Comparison of ENCODE assay signal across 12 cellular contexts in the genomic region with DNA sequence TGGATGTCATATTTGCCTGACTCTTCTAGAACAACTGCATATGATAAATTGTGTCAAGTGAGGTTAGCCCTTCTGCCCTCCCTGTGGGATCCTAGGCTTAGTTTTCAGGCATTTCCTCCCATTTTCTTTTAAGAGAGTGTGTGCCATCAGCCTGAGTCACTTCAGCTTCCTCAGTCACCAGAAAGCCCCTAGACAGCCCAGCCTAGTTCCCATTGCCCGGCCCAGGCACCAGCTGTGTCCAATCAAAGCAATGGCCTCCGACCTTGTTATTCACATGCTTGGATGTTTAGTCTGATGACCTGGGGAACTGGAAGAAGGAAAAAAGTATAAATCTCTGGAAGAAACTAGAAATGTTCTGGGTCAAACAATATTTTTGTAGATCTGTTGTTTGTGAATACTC.
DNase-seq lines count a peak whose midpoint lies in the region; ATAC-seq, FAIRE-seq and TF ChIP-seq lines count a peak whose summit lies in the region.
"Had no signal": no experiment of that assay in that cellular context is flagged by ENCODE, and none has a peak within 500 bp of the region (broad histone marks: within the 10 kb centered on the region; RNA-seq: fewer than 3 reads in every experiment).

No MANE protein-coding gene starts in this region.

- H3K27ac ChIP-seq in right atrium auricular region, result no peak overlapping the region
- H3K27ac ChIP-seq in uterus, result peak overlapping the region in 1 of 2 donors; percentile 25

- TF ChIP-seq CTCF in right atrium auricular region (IDR thresholded peaks at IDR 0.05) (no peak), bronchial epithelial cell (IDR thresholded peaks at IDR 0.05; ENCODE audit: insufficient read depth, low read length, severe bottlenecking) (no peak), uterus (IDR thresholded peaks at IDR 0.05) (no peak)

- peaks cover 8% of the 10 kb centered on the region for H3K27me3 Mint-ChIP-seq in activated naive CD4-positive, alpha-beta T cell treated with anti-CD3 and anti-CD28 coated beads, Interleukin-2, amount 10 ng/mL, durations not matched to agents 7 days and 5 days

- H3K27me3 ChIP-seq in right atrium auricular region (no peaks in the 10 kb centered on the region), bronchial epithelial cell (ENCODE audit: control insufficient read depth, insufficient read depth, low read length) (no peaks in the 10 kb centered on the region), uterus (no peaks in the 10 kb centered on the region)

- CTCF ChIA-PET in activated naive CD4-positive, alpha-beta T cell treated with anti-CD3 and anti-CD28 coated beads, Interleukin-2, amount 10 ng/mL, durations not matched to agents 7 days and 5 days (lab: Charles Lee), result no interaction called here

- H3K36me3 ChIP-seq in right atrium auricular region (no peaks in the 10 kb centered on the region), bronchial epithelial cell (ENCODE audit: control insufficient read depth, insufficient read depth, low read length) (no peaks in the 10 kb centered on the region), uterus (no peaks in the 10 kb centered on the region)

- H3K4me1 ChIP-seq in right atrium auricular region, result no peaks in the 10 kb centered on the region
- no peaks in the 10 kb centered on the region for H3K4me1 ChIP-seq in uterus

- no peak overlapping the region for H3K27ac Mint-ChIP-seq in activated naive CD4-positive, alpha-beta T cell treated with anti-CD3 and anti-CD28 coated beads, Interleukin-2, amount 10 ng/mL, durations not matched to agents 7 days and 5 days
- H3K27ac Mint-ChIP-seq: IgD-negative memory B cell, T-cell had no signal

- H3K4me3 Mint-ChIP-seq in activated naive CD4-positive, alpha-beta T cell treated with anti-CD3 and anti-CD28 coated beads, Interleukin-2, amount 10 ng/mL, durations not matched to agents 7 days and 5 days, result no peak overlapping the region
- H3K4me3 Mint-ChIP-seq: T-cell had no signal

- DNase-seq in Right ventricle myocardium inferior (ENCODE audit: missing footprints), result no peak
- no peak for DNase-seq in right atrium auricular region (ENCODE audit: low spot score)
- DNase-seq in bronchial epithelial cell (ENCODE audit: low read depth), result peak; percentile 30
- DNase-seq in kidney glomerular epithelial cell (lab: John Stamatoyannopoulos, UW), result peak; percentile 23
- peak; percentile 65 to 68 for DNase-seq in uterus
- no peak for DNase-seq in activated naive CD4-positive, alpha-beta T cell treated with anti-CD3 and anti-CD28 coated beads, Interleukin-2, amount 10 ng/mL, durations not matched to agents 7 days and 5 days
- no peak for DNase-seq in NCI-H1417 treated with DMSO at 0.1 percent for 48 hours (lab: John Stamatoyannopoulos, UW)
- DNase-seq: T-cell had no signal

- no peak for TF ChIP-seq POLR2A in uterus (IDR thresholded peaks at IDR 0.05)

- no peak for FAIRE-seq in bronchial epithelial cell (lab: Jason Lieb, UNC)
- FAIRE-seq: A204.1, colon had no signal

- intact Hi-C loops in Right ventricle myocardium inferior (cut with DNase I) (no loop called here), uterus (cut with DNase I; ENCODE audit: low total_unique reads) (no loop called here)

- H3K4me1 Mint-ChIP-seq in activated naive CD4-positive, alpha-beta T cell treated with anti-CD3 and anti-CD28 coated beads, Interleukin-2, amount 10 ng/mL, durations not matched to agents 7 days and 5 days, result no peaks in the 10 kb centered on the region
- H3K4me1 Mint-ChIP-seq: IgD-negative memory B cell, T-cell had no signal

- peak; percentile 39 for ATAC-seq in Right ventricle myocardium inferior
- no peak for ATAC-seq in HG03097 (IDR thresholded peaks at IDR 0.05; ENCODE audit: low FRiP score, unreplicated experiment)
- ATAC-seq: T-cell had no signal

- no peaks in the 10 kb centered on the region for H3K9me3 Mint-ChIP-seq in activated naive CD4-positive, alpha-beta T cell treated with anti-CD3 and anti-CD28 coated beads, Interleukin-2, amount 10 ng/mL, durations not matched to agents 7 days and 5 days
- H3K9me3 Mint-ChIP-seq: IgD-negative memory B cell, T-cell had no signal

- no peaks in the 10 kb centered on the region for H3K36me3 Mint-ChIP-seq in activated naive CD4-positive, alpha-beta T cell treated with anti-CD3 and anti-CD28 coated beads, Interleukin-2, amount 10 ng/mL, durations not matched to agents 7 days and 5 days
- H3K36me3 Mint-ChIP-seq: IgD-negative memory B cell, T-cell had no signal

- H3K4me3 ChIP-seq in right atrium auricular region (no peak overlapping the region), bronchial epithelial cell (ENCODE audit: low read depth, low read length) (no peak overlapping the region), uterus (no peak overlapping the region)

- H3K9me3 ChIP-seq in right atrium auricular region (no peaks in the 10 kb centered on the region), uterus (no peaks in the 10 kb centered on the region)

Comparison
In these comparisons a context has a peak if more than half of its experiments do, and no peak if none do; other contexts are left out.
1. DNase-seq: peak in bronchial epithelial cell (single experiment), kidney glomerular epithelial cell (single experiment) and uterus (2 of 2); none in Right ventricle myocardium inferior (single experiment), right atrium auricular region (single experiment), activated naive CD4-positive, alpha-beta T cell treated with anti-CD3 and anti-CD28 coated beads, Interleukin-2, amount 10 ng/mL, durations not matched to agents 7 days and 5 days (single experiment) and NCI-H1417 treated with DMSO at 0.1 percent for 48 hours (single experiment).